ENCODE assay signal across 26 cellular contexts in genomic region chr9:81080185-81080584, GRCh38.
"Had no signal": no experiment of that assay in that cellular context is flagged by ENCODE, and none has a peak within 500 bp of the region (broad histone marks: within the 10 kb centered on the region; RNA-seq: fewer than 3 reads in every experiment).

No MANE protein-coding gene starts in this region.

- H3K9me3 ChIP-seq: stomach, suprapubic skin, testis, thoracic aorta, thyroid gland, tibial artery, tibial nerve, transverse colon, upper lobe of left lung, upper lobe of right lung, uterus, vagina had no signal

- FAIRE-seq: urothelium cell line had no signal

- H3K4me1 ChIP-seq: testis, thyroid gland, upper lobe of left lung, upper lobe of right lung, uterus had no signal

- H3K27ac ChIP-seq: stomach, suprapubic skin, testis, thoracic aorta, thyroid gland, tibial artery, tibial nerve, transverse colon, upper lobe of left lung, upper lobe of right lung, uterus, vagina had no signal

- H3K36me3 ChIP-seq: stomach, suprapubic skin, thoracic aorta, thyroid gland, tibial artery, tibial nerve, transverse colon, upper lobe of left lung, upper lobe of right lung, uterus, vagina had no signal

- DNase-seq: stimulated activated CD4-positive, alpha-beta T cell treated with anti-CD3 and anti-CD28 coated beads, Interleukin-2, amount 100 ng/mL, for 48 hours; stimulated activated CD4-positive, alpha-beta T cell treated with anti-CD3 and anti-CD28 coated beads, Interleukin-4, amount 100 ng/mL, for 1 hour; stimulated activated CD4-positive, alpha-beta T cell treated with anti-CD3 and anti-CD28 coated beads, Interleukin-4, amount 100 ng/mL, for 24 hours; stimulated activated CD4-positive, alpha-beta T cell treated with anti-CD3 and anti-CD28 coated beads, Interleukin-4, amount 100 ng/mL, for 4 hours; stimulated activated CD8-positive, alpha-beta memory T cell treated with anti-CD3 and anti-CD28 coated beads, Interleukin-4, amount 100 ng/mL, for 48 hours; stimulated activated naive B cell treated with anti-CD40 and anti-IgM and Interleukin-4, amounts not matched to agents 10 μg/mL and 1 μg/mL and 100 μg/mL, for 72 hours; stimulated activated naive CD4-positive, alpha-beta T cell; stimulated activated naive CD4-positive, alpha-beta T cell treated with Interleukin-2 at 50 U/mL for 16 hours; stimulated activated naive CD8-positive, alpha-beta T cell treated with anti-CD3 and anti-CD28 coated beads, Interleukin-15, amount 100 ng/mL, for 72 hours; stimulated activated naive CD8-positive, alpha-beta T cell treated with anti-CD3 and anti-CD28 coated beads, Interleukin-15, Interleukin-2, amounts not matched to agents 100 U/mL and 50 U/mL, for 24 hours; stomach; substantia nigra; testis; thyroid gland; tibial artery; transverse colon; upper lobe of left lung; upper lobe of right lung; uterus had no signal

- H3K27me3 ChIP-seq: stomach, suprapubic skin, testis, thyroid gland, tibial artery, tibial nerve, transverse colon, upper lobe of left lung, upper lobe of right lung, uterus, vagina had no signal

- H3K4me3 ChIP-seq: stomach, suprapubic skin, testis, thoracic aorta, thyroid gland, tibial artery, tibial nerve, transverse colon, upper lobe of left lung, upper lobe of right lung, uterus, vagina had no signal

- ATAC-seq: stimulated activated effector memory CD8-positive, alpha-beta T cell treated with anti-CD3 and anti-CD28 coated beads, Interleukin-12 subunit alpha, Interleukin-12 subunit beta, amount 100 ng/mL, for 72 hours; stimulated activated memory B cell treated with anti-CD40 and anti-IgM and Interleukin-4, amounts not matched to agents 10 μg/mL and 1 μg/mL and 100 μg/mL, for 72 hours; stimulated activated naive B cell treated with anti-CD40 and anti-IgM and Interleukin-4, amounts not matched to agents 10 μg/mL and 1 μg/mL and 100 μg/mL, for 72 hours; stimulated activated naive CD8-positive, alpha-beta T cell treated with anti-CD3 and anti-CD28 coated beads, Interleukin-15, amount 100 ng/mL, for 72 hours; stimulated activated naive CD8-positive, alpha-beta T cell treated with anti-CD3 and anti-CD28 coated beads, Interleukin-15, Interleukin-2, amounts not matched to agents 100 U/mL and 50 U/mL, for 24 hours; upper lobe of right lung had no signal
